21 cellular contexts compared by ENCODE assay signal in the genomic region with DNA sequence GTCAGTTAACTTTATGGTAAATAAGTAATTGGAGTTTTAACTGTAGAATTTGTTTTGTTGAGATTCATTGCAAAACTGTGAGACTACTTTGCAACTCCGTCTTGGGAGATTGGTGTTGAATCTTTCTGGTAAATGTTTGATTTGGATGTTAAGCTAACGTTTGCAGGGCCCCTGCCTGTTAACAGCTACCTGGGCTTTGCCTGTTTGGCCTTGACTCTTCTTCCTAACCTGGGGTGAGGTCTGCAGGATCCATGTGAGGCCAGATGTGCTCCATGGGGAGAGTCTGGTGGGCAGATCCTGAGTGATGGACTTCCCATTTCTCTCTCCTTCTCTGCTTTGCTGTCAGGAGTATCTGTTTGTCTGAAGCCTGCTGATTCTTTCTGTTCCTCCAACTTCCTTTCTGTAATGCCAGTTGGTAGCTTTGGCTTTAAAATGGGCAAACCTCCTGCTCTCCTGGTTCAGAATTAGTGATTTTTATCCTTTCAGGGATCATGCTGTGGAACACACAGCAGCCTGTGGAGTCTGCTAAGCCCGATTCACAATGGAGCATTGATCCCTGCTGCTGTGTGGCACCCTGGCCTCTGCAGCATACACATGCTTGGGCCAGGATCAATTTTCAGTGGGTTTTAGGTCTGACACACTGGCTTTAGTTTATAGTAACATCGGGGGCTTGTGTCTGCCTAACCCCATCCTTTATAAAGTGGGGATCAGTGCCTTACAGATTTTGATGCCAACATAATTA.
"Had no signal": no experiment of that assay in that cellular context is flagged by ENCODE, and none has a peak within 500 bp of the region (broad histone marks: within the 10 kb centered on the region; RNA-seq: fewer than 3 reads in every experiment).

No MANE protein-coding gene starts in this region.

- H3K4me3 ChIP-seq: body of pancreas, dorsolateral prefrontal cortex, sigmoid colon, spleen, testis, upper lobe of left lung had no signal

- DNase-seq: activated CD4-positive, alpha-beta T cell treated with anti-CD3 and anti-CD28 coated beads for 36 hours; activated CD4-positive, alpha-beta T cell treated with anti-CD3 and anti-CD28 coated beads, Interleukin-2, amount 50 U/mL, for 48 hours; activated naive CD8-positive, alpha-beta T cell treated with anti-CD3 and anti-CD28 coated beads for 36 hours; activated T-cell treated with anti-CD3 and anti-CD28 coated beads for 4 hours; amniotic stem cell; body of pancreas; central memory CD4-positive, alpha-beta T cell; dorsolateral prefrontal cortex; foreskin melanocyte; naive thymus-derived CD4-positive, alpha-beta T cell; sigmoid colon; spleen; stimulated activated CD4-positive, alpha-beta T cell treated with anti-CD3 and anti-CD28 coated beads, Interleukin-4, amount 100 ng/mL, for 4 hours; testis; upper lobe of left lung had no signal

- H3K27ac Mint-ChIP-seq: activated CD4-positive, alpha-beta T cell treated with anti-CD3 and anti-CD28 coated beads for 36 hours; activated naive CD8-positive, alpha-beta T cell treated with anti-CD3 and anti-CD28 coated beads for 36 hours; memory B cell; naive thymus-derived CD4-positive, alpha-beta T cell; stimulated activated memory B cell treated with anti-CD40 and anti-IgM and Interleukin-4, amounts not matched to agents 10 μg/mL and 1 μg/mL and 100 μg/mL, for 72 hours had no signal

- ATAC-seq: activated CD4-positive, alpha-beta T cell treated with anti-CD3 and anti-CD28 coated beads for 36 hours; body of pancreas; left ventricle myocardium superior; naive thymus-derived CD4-positive, alpha-beta T cell; stimulated activated memory B cell treated with anti-CD40 and anti-IgM and Interleukin-4, amounts not matched to agents 10 μg/mL and 1 μg/mL and 100 μg/mL, for 72 hours had no signal

- H3K36me3 Mint-ChIP-seq: activated naive CD8-positive, alpha-beta T cell treated with anti-CD3 and anti-CD28 coated beads for 36 hours; memory B cell; naive thymus-derived CD4-positive, alpha-beta T cell; stimulated activated memory B cell treated with anti-CD40 and anti-IgM and Interleukin-4, amounts not matched to agents 10 μg/mL and 1 μg/mL and 100 μg/mL, for 72 hours had no signal

- H3K4me1 ChIP-seq: parathyroid adenoma had no signal

- H3K9me3 ChIP-seq: body of pancreas, neutrophil, sigmoid colon, spleen, testis, upper lobe of left lung had no signal

- FAIRE-seq: colon had no signal

- H3K27me3 Mint-ChIP-seq: activated CD4-positive, alpha-beta T cell treated with anti-CD3 and anti-CD28 coated beads for 36 hours; activated naive CD8-positive, alpha-beta T cell treated with anti-CD3 and anti-CD28 coated beads for 36 hours; memory B cell; stimulated activated memory B cell treated with anti-CD40 and anti-IgM and Interleukin-4, amounts not matched to agents 10 μg/mL and 1 μg/mL and 100 μg/mL, for 72 hours had no signal

- H3K36me3 ChIP-seq: neutrophil, sigmoid colon, spleen, upper lobe of left lung had no signal

- H3K9ac ChIP-seq: parathyroid adenoma had no signal

- H2AFZ ChIP-seq: parathyroid adenoma had no signal

- H3K4me3 Mint-ChIP-seq: activated CD4-positive, alpha-beta T cell treated with anti-CD3 and anti-CD28 coated beads for 36 hours; activated naive CD8-positive, alpha-beta T cell treated with anti-CD3 and anti-CD28 coated beads for 36 hours; memory B cell; naive thymus-derived CD4-positive, alpha-beta T cell; stimulated activated memory B cell treated with anti-CD40 and anti-IgM and Interleukin-4, amounts not matched to agents 10 μg/mL and 1 μg/mL and 100 μg/mL, for 72 hours had no signal

- H3K27ac ChIP-seq: body of pancreas, neutrophil, parathyroid adenoma, sigmoid colon, spleen, testis, upper lobe of left lung had no signal

- H3K4me1 Mint-ChIP-seq: activated CD4-positive, alpha-beta T cell treated with anti-CD3 and anti-CD28 coated beads for 36 hours; activated naive CD8-positive, alpha-beta T cell treated with anti-CD3 and anti-CD28 coated beads for 36 hours; memory B cell; naive thymus-derived CD4-positive, alpha-beta T cell; stimulated activated memory B cell treated with anti-CD40 and anti-IgM and Interleukin-4, amounts not matched to agents 10 μg/mL and 1 μg/mL and 100 μg/mL, for 72 hours had no signal

- H3K27me3 ChIP-seq: body of pancreas, dorsolateral prefrontal cortex, neutrophil, sigmoid colon, spleen, testis, upper lobe of left lung had no signal

- H3K9me3 Mint-ChIP-seq: activated naive CD8-positive, alpha-beta T cell treated with anti-CD3 and anti-CD28 coated beads for 36 hours; memory B cell; stimulated activated memory B cell treated with anti-CD40 and anti-IgM and Interleukin-4, amounts not matched to agents 10 μg/mL and 1 μg/mL and 100 μg/mL, for 72 hours had no signal
